Comparison of ENCODE assay signal across 1 cellular context in genomic region chr3:111862415-111862814, GRCh38.
TF ChIP-seq lines count a peak whose summit lies in the region.

No MANE protein-coding gene starts in this region.

TF ChIP-seq in IMR-90, 13 proteins besides CTCF, POLR2A, EP300 and RAD21 (continued from another document):
- TF ChIP-seq ELK1 (IDR thresholded peaks at IDR 0.05; ENCODE audit: borderline replicate concordance, low read depth, low read length) (no peak), BHLHE40 (IDR thresholded peaks at IDR 0.05; ENCODE audit: low read depth, low read length) (no peak), NFE2L2 (IDR thresholded peaks at IDR 0.05; ENCODE audit: low read depth, low read length) (no peak), CHD1 (IDR thresholded peaks at IDR 0.05; ENCODE audit: low read depth, low read length) (no peak)
